In the genomic region with DNA sequence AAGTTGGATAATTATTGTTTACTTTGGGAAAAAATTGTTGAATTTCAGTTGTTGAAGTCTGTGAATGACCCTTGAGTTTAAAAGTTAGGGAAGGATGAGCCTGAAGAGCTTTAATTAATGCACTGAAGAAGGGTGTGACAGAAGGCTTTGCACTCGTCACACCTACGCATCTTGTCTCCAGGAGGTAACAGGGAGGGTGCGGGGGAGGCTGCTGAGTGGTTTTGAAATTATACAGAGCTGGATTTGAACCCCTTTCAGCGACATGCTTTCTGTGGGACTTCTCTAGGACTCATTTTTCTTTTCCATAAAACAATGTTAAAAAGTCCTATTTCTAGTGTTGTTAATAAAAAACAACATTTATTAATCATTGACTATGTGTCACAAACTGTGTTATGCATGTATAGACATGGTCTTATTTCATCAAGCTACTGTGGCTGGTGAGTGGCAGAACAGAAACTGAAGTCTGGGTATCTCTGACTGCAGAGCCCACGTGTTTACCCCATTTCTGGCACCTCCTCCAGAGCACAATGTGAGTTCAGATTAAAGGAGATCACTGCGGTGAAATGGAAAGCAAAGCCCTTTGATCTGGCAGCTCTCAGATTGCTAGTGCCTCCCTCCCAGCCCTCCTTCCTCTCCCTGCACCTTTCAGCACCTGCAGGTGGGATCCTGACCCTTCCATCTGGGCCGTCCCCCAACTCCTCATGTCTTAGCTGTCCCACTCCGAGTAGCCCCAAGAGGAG, we compare ENCODE assay signal across 8 cellular contexts.
DNase-seq lines count a peak whose midpoint lies in the region; ATAC-seq and TF ChIP-seq lines count a peak whose summit lies in the region.

No MANE protein-coding gene starts in this region.

- peak overlapping the region; percentile 46 for H3K4me3 Mint-ChIP-seq in activated naive CD4-positive, alpha-beta T cell treated with anti-CD3 and anti-CD28 coated beads, Interleukin-2, amount 10 ng/mL, durations not matched to agents 7 days and 5 days

- TF ChIP-seq CTCF in Loucy (conservative IDR thresholded peaks at IDR 0.05; ENCODE audit: low read length): no peak
- TF ChIP-seq CTCF in PC-9 (conservative IDR thresholded peaks at IDR 0.05): no peak

- H3K9ac ChIP-seq in Loucy (ENCODE audit: low read depth, low read length, poor library complexity, severe bottlenecking): no peak overlapping the region

- H3K27me3 ChIP-seq in Loucy (ENCODE audit: insufficient read depth, low read length, poor library complexity, severe bottlenecking) (no peaks in the 10 kb centered on the region), PC-9 (ENCODE audit: insufficient read depth, low read depth) (peaks cover 84% of the 10 kb centered on the region)

- no peaks in the 10 kb centered on the region for H3K36me3 Mint-ChIP-seq in activated naive CD4-positive, alpha-beta T cell treated with anti-CD3 and anti-CD28 coated beads, Interleukin-2, amount 10 ng/mL, durations not matched to agents 7 days and 5 days

- peak; percentile 77 for DNase-seq in activated naive CD4-positive, alpha-beta T cell treated with anti-CD3 and anti-CD28 coated beads, Interleukin-2, amount 10 ng/mL, durations not matched to agents 7 days and 5 days
- peak; percentile 62 for DNase-seq in stimulated activated CD4-positive, alpha-beta T cell treated with anti-CD3 and anti-CD28 coated beads, Interleukin-15, amount 100 ng/mL, for 24 hours
- DNase-seq in H4 (ENCODE audit: low spot score) (no peak), PC-9 (no peak), EL (no peak)

- POLR2A ChIA-PET in PC-9 (lab: Charles Lee; ENCODE audit: unreplicated experiment): no interaction called here

- H3K79me2 ChIP-seq in Loucy (ENCODE audit: insufficient read depth, low read length): no peaks in the 10 kb centered on the region
- no peaks in the 10 kb centered on the region for H3K79me2 ChIP-seq in PC-9 (ENCODE audit: low read depth)

- H4K20me1 ChIP-seq in Loucy (ENCODE audit: insufficient read depth, low read length, poor library complexity, severe bottlenecking): no peaks in the 10 kb centered on the region
- H4K20me1 ChIP-seq in PC-9 (ENCODE audit: insufficient read depth): peaks cover 6% of the 10 kb centered on the region; the same call in 1 of the 2 replicates

- intact Hi-C loops in PC-9 (cut with micrococcal nuclease; ENCODE audit: unreplicated experiment): no loop called here

- peak overlapping the region; percentile 85 for H3K27ac Mint-ChIP-seq in activated naive CD4-positive, alpha-beta T cell treated with anti-CD3 and anti-CD28 coated beads, Interleukin-2, amount 10 ng/mL, durations not matched to agents 7 days and 5 days

- H3K4me1 Mint-ChIP-seq in activated naive CD4-positive, alpha-beta T cell treated with anti-CD3 and anti-CD28 coated beads, Interleukin-2, amount 10 ng/mL, durations not matched to agents 7 days and 5 days: peaks cover 26% of the 10 kb centered on the region

- no peaks in the 10 kb centered on the region for H3K9me2 ChIP-seq in Loucy (replicated peaks; ENCODE audit: low read depth, low read length)
- no peaks in the 10 kb centered on the region for H3K9me2 ChIP-seq in PC-9 (ENCODE audit: insufficient read depth)

- H3K27ac ChIP-seq in PC-9: no peak overlapping the region

- peak; percentile 74 for ATAC-seq in GM19043 (IDR thresholded peaks at IDR 0.05; ENCODE audit: low read depth, unreplicated experiment)
- no peak for ATAC-seq in HG03135 (IDR thresholded peaks at IDR 0.05; ENCODE audit: unreplicated experiment)

- peaks cover 10% of the 10 kb centered on the region for H3K27me3 Mint-ChIP-seq in activated naive CD4-positive, alpha-beta T cell treated with anti-CD3 and anti-CD28 coated beads, Interleukin-2, amount 10 ng/mL, durations not matched to agents 7 days and 5 days

- H3F3A ChIP-seq in Loucy (ENCODE audit: low read depth) (no peaks in the 10 kb centered on the region), PC-9 (ENCODE audit: insufficient read depth, low read depth) (no peaks in the 10 kb centered on the region)

- H3K4me2 ChIP-seq in Loucy (ENCODE audit: low read depth, low read length, poor library complexity, severe bottlenecking): peak overlapping the region; percentile 34
- no peak overlapping the region for H3K4me2 ChIP-seq in PC-9

- CTCF ChIA-PET in activated naive CD4-positive, alpha-beta T cell treated with anti-CD3 and anti-CD28 coated beads, Interleukin-2, amount 10 ng/mL, durations not matched to agents 7 days and 5 days (lab: Charles Lee): no interaction called here
- CTCF ChIA-PET in PC-9 (lab: Charles Lee): no interaction called here

- peak overlapping the region; percentile 19; the same call in 1 of the 2 replicates for H2AFZ ChIP-seq in Loucy (ENCODE audit: low read length)
- H2AFZ ChIP-seq in PC-9: no peak overlapping the region

- H3K9me3 ChIP-seq in Loucy (ENCODE audit: insufficient read depth, low read depth, low read length) (no peaks in the 10 kb centered on the region), PC-9 (ENCODE audit: insufficient read depth, low read depth) (no peaks in the 10 kb centered on the region)

- H3K9me3 Mint-ChIP-seq in activated naive CD4-positive, alpha-beta T cell treated with anti-CD3 and anti-CD28 coated beads, Interleukin-2, amount 10 ng/mL, durations not matched to agents 7 days and 5 days: peaks cover 2% of the 10 kb centered on the region

- no TSS peak for BruUV-seq in PC-9 (replicated peaks; lab: Mats Ljungman, UMichigan)

- H3K4me1 ChIP-seq in Loucy (ENCODE audit: insufficient read depth, low read length, poor library complexity, severe bottlenecking) (peaks cover 22% of the 10 kb centered on the region), PC-9 (replicated peaks; ENCODE audit: insufficient read depth) (no peaks in the 10 kb centered on the region)

- H3K4me3 ChIP-seq in Loucy (ENCODE audit: low read length, poor library complexity, severe bottlenecking): peak overlapping the region; percentile 23
- H3K4me3 ChIP-seq in PC-9: no peak overlapping the region

- H3K36me3 ChIP-seq in Loucy (ENCODE audit: insufficient read depth, low read length) (no peaks in the 10 kb centered on the region), PC-9 (ENCODE audit: low read depth) (no peaks in the 10 kb centered on the region)

Comparison
In these comparisons a context has a peak if more than half of its experiments do, and no peak if none do; other contexts are left out.
1. DNase-seq: peak in activated naive CD4-positive, alpha-beta T cell treated with anti-CD3 and anti-CD28 coated beads, Interleukin-2, amount 10 ng/mL, durations not matched to agents 7 days and 5 days (single experiment) and stimulated activated CD4-positive, alpha-beta T cell treated with anti-CD3 and anti-CD28 coated beads, Interleukin-15, amount 100 ng/mL, for 24 hours (single experiment); none in H4 (single experiment), PC-9 (0 of 2) and EL (single experiment).